In genomic region chr3:71087109-71088018, GRCh38 we compare ENCODE assay signal across 8 cellular contexts.
DNase-seq lines count a peak whose midpoint lies in the region; ATAC-seq and TF ChIP-seq lines count a peak whose summit lies in the region.

No MANE protein-coding gene starts in this region.

- no peaks in the 10 kb centered on the region for H3K27me3 Mint-ChIP-seq in activated CD8-positive, alpha-beta T cell treated with anti-CD3 and anti-CD28 coated beads, Interleukin-2, amount 10 ng/mL, durations not matched to agents 7 days and 5 days (ENCODE audit: low read depth)
- H3K27me3 Mint-ChIP-seq in HFFc6 (ENCODE audit: insufficient read depth) = no peaks in the 10 kb centered on the region

- no peaks in the 10 kb centered on the region for H3K9me3 Mint-ChIP-seq in activated CD8-positive, alpha-beta T cell treated with anti-CD3 and anti-CD28 coated beads, Interleukin-2, amount 10 ng/mL, durations not matched to agents 7 days and 5 days (ENCODE audit: insufficient read depth)
- H3K9me3 Mint-ChIP-seq in HFFc6 = no peaks in the 10 kb centered on the region

- TF ChIP-seq CTCF in HFFc6 (IDR thresholded peaks at IDR 0.05) = no peak

- H3K4me1 Mint-ChIP-seq in activated CD8-positive, alpha-beta T cell treated with anti-CD3 and anti-CD28 coated beads, Interleukin-2, amount 10 ng/mL, durations not matched to agents 7 days and 5 days (ENCODE audit: low read depth) = peaks cover 74% of the 10 kb centered on the region
- H3K4me1 Mint-ChIP-seq in HFFc6 (ENCODE audit: low read depth) = peaks cover 50% of the 10 kb centered on the region

- POLR2A ChIA-PET in activated CD8-positive, alpha-beta T cell treated with anti-CD3 and anti-CD28 coated beads, Interleukin-2, amount 10 ng/mL, durations not matched to agents 7 days and 5 days (lab: Charles Lee) = interaction anchor here (0.6 to 3.8 kb wide), 8 partner anchors 19 to 495 kb away, joined by 3 to 25 read pairs (median 4); no protein-coding TSS in a partner anchor

- H3K27ac Mint-ChIP-seq in activated CD8-positive, alpha-beta T cell treated with anti-CD3 and anti-CD28 coated beads, Interleukin-2, amount 10 ng/mL, durations not matched to agents 7 days and 5 days = peak overlapping the region; percentile 90
- no peak overlapping the region for H3K27ac Mint-ChIP-seq in HFFc6

- peak; percentile 40 for DNase-seq in activated CD4-positive, alpha-beta T cell treated with anti-CD3 and anti-CD28 coated beads for 48 hours
- no peak for DNase-seq in activated CD4-positive, alpha-beta T cell treated with anti-CD3 and anti-CD28 coated beads for 1 hour
- DNase-seq in activated CD8-positive, alpha-beta T cell treated with anti-CD3 and anti-CD28 coated beads, Interleukin-2, amount 10 ng/mL, durations not matched to agents 7 days and 5 days = peak; percentile 62
- DNase-seq in mucosa of gallbladder (ENCODE audit: low spot score) (peak; percentile 59), HFFc6 (no peak), kidney glomerular epithelial cell (lab: John Stamatoyannopoulos, UW) (no peak), NCI-H2171 (lab: John Stamatoyannopoulos, UW) (no peak)

- ATAC-seq in HG03064 (IDR thresholded peaks at IDR 0.05; ENCODE audit: low read depth, unreplicated experiment) = peak; percentile 95
- peak; percentile 71 for ATAC-seq in activated CD8-positive, alpha-beta T cell treated with anti-CD3 and anti-CD28 coated beads, Interleukin-2, amount 10 ng/mL, durations not matched to agents 7 days and 5 days

- CTCF ChIA-PET in activated CD8-positive, alpha-beta T cell treated with anti-CD3 and anti-CD28 coated beads, Interleukin-2, amount 10 ng/mL, durations not matched to agents 7 days and 5 days (lab: Charles Lee) = interaction anchor here (0.7 to 4.9 kb wide), 11 partner anchors 8 to 369 kb away, joined by 3 to 39 read pairs (median 4); no protein-coding TSS in a partner anchor

- peak overlapping the region; percentile 37 for H3K4me3 Mint-ChIP-seq in activated CD8-positive, alpha-beta T cell treated with anti-CD3 and anti-CD28 coated beads, Interleukin-2, amount 10 ng/mL, durations not matched to agents 7 days and 5 days
- no peak overlapping the region for H3K4me3 Mint-ChIP-seq in HFFc6

- H3K36me3 Mint-ChIP-seq in activated CD8-positive, alpha-beta T cell treated with anti-CD3 and anti-CD28 coated beads, Interleukin-2, amount 10 ng/mL, durations not matched to agents 7 days and 5 days (ENCODE audit: low read depth) = peaks cover 59% of the 10 kb centered on the region
- peaks cover 12% of the 10 kb centered on the region; the same call in 1 of the 2 replicates for H3K36me3 Mint-ChIP-seq in HFFc6 (ENCODE audit: low read depth)

Comparison
In these comparisons a context has a peak if more than half of its experiments do, and no peak if none do; other contexts are left out.
1. DNase-seq: peak in activated CD4-positive, alpha-beta T cell treated with anti-CD3 and anti-CD28 coated beads for 48 hours (single experiment), activated CD8-positive, alpha-beta T cell treated with anti-CD3 and anti-CD28 coated beads, Interleukin-2, amount 10 ng/mL, durations not matched to agents 7 days and 5 days (single experiment) and mucosa of gallbladder (single experiment); none in activated CD4-positive, alpha-beta T cell treated with anti-CD3 and anti-CD28 coated beads for 1 hour (single experiment), HFFc6 (single experiment), kidney glomerular epithelial cell (single experiment) and NCI-H2171 (single experiment).